In the genomic region with DNA sequence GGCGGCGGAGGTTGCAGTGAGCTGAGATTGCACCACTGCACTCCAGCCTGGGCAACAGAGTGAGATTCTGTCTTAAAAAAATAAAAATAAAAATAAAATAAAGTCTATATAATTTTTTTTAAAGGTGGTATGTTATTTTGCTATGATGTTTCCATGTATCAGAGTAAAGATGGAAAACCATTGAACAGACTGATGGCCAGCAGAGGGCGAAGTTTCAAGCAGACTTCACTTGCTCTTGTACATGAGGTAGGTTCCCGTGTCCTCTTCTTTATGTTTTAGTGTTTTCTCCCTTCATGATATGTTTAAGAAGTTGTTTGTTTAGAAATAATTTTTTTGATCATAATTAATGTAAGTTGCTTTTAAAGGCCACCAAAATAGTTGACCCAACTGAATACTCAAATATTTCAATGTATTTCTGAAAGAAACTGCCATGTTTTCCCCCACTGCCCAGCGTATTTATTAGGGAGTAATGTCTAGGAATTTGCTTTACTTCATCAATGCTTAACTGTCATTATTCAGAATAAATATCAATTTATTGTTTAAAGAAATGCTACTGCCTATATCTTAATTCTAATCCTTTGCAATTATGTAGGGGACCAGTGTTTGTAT, we compare ENCODE assay signal across 8 cellular contexts.
DNase-seq lines count a peak whose midpoint lies in the region; ATAC-seq and TF ChIP-seq lines count a peak whose summit lies in the region.

No MANE protein-coding gene starts in this region.

- H3K9ac ChIP-seq in MM.1S (ENCODE audit: low read length), result no peak overlapping the region

- no peak overlapping the region for H3K4me2 ChIP-seq in MM.1S (ENCODE audit: low read depth, low read length)

- ATAC-seq in right lobe of liver, result peak; percentile 64 to 76 (median 73)

- H3K4me1 ChIP-seq in MM.1S (ENCODE audit: low read length), result no peaks in the 10 kb centered on the region
- no peaks in the 10 kb centered on the region for H3K4me1 ChIP-seq in right lobe of liver

- TF ChIP-seq POLR2A in right lobe of liver (IDR thresholded peaks at IDR 0.05), result no peak

- intact Hi-C loops in right lobe of liver (cut with DNase I), result no loop called here

- TF ChIP-seq CTCF in MM.1S (IDR thresholded peaks at IDR 0.05; ENCODE audit: low read length), result peak; percentile 46
- peak; percentile 86 for TF ChIP-seq CTCF in VCaP (conservative IDR thresholded peaks at IDR 0.05)
- TF ChIP-seq CTCF in right lobe of liver (IDR thresholded peaks at IDR 0.05), result peak; percentile 33 to 72 (median 66)

- no peaks in the 10 kb centered on the region for H4K20me1 ChIP-seq in MM.1S (ENCODE audit: insufficient read depth, low read length)

- H3K27ac ChIP-seq in MM.1S (ENCODE audit: low read length) (no peak overlapping the region), VCaP (no peak overlapping the region), right lobe of liver (no peak overlapping the region)

- no peak overlapping the region for H2AFZ ChIP-seq in MM.1S (ENCODE audit: low read length)

- H3F3A ChIP-seq in MM.1S (ENCODE audit: insufficient read depth, low read length), result no peaks in the 10 kb centered on the region

- no peaks in the 10 kb centered on the region for H3K9me2 ChIP-seq in MM.1S (replicated peaks; ENCODE audit: insufficient read depth, low read length)

- H3K27me3 ChIP-seq in MM.1S (replicated peaks; ENCODE audit: insufficient read depth, low read length) (no peaks in the 10 kb centered on the region), right lobe of liver (no peaks in the 10 kb centered on the region)

- H3K9me3 ChIP-seq in MM.1S (replicated peaks; ENCODE audit: insufficient read depth, low read length), result no peaks in the 10 kb centered on the region
- no peaks in the 10 kb centered on the region for H3K9me3 ChIP-seq in right lobe of liver

- DNase-seq in NK-92 treated with Interleukin-12 subunit alpha and Interleukin-12 subunit beta, amount 100 ng/mL, for 24 hours (lab: John Stamatoyannopoulos, UW), result peak; percentile 7
- no peak for DNase-seq in NK-92 (lab: John Stamatoyannopoulos, UW; ENCODE audit: unreplicated experiment)
- DNase-seq in MM.1S, result peak; percentile 37
- peak; percentile 62 for DNase-seq in cerebellar cortex (ENCODE audit: low spot score)
- peak in 1 of 3 donors; percentile 49 for DNase-seq in right lobe of liver
- DNase-seq in stimulated activated CD8-positive, alpha-beta memory T cell treated with anti-CD3 and anti-CD28 coated beads, Interleukin-2, amount 100 ng/mL, for 1 hour (ENCODE audit: low read depth in 2 of 2), result peak; percentile 33 to 46
- no peak for DNase-seq in GOT3 (lab: John Stamatoyannopoulos, UW)

- 70% methylated on average over 5 of the region's 5 CpGs for WGBS in right lobe of liver (ENCODE audit: insufficient coverage, low coverage, low lambda C conversion rate, missing lambda C conversion rate)

- H3K79me2 ChIP-seq in MM.1S (ENCODE audit: low read length), result no peaks in the 10 kb centered on the region

- H3K36me3 ChIP-seq in MM.1S (replicated peaks; ENCODE audit: insufficient read depth, low read length) (no peaks in the 10 kb centered on the region), right lobe of liver (no peaks in the 10 kb centered on the region)

- no peak overlapping the region for H3K4me3 ChIP-seq in MM.1S (ENCODE audit: low read length)
- no peak overlapping the region for H3K4me3 ChIP-seq in right lobe of liver

Comparison
In these comparisons a context has a peak if more than half of its experiments do, and no peak if none do; other contexts are left out.
1. DNase-seq: peak in NK-92 treated with Interleukin-12 subunit alpha and Interleukin-12 subunit beta, amount 100 ng/mL, for 24 hours (single experiment), MM.1S (single experiment), cerebellar cortex (single experiment) and stimulated activated CD8-positive, alpha-beta memory T cell treated with anti-CD3 and anti-CD28 coated beads, Interleukin-2, amount 100 ng/mL, for 1 hour (2 of 2); none in NK-92 (single experiment) and GOT3 (single experiment).
2. Peak in every context shown above with its lines, with median percentiles within 50 percentile points of each other: CTCF ChIP-seq.